14 cellular contexts compared by ENCODE assay signal in genomic region chr21:34417448-34418077, GRCh38. TPM values are rescaled to one million over a fixed set of nuclear protein-coding genes. Genes with fewer than 3 reads are reported as not detected.
DNase-seq lines count a peak whose midpoint lies in the region; ATAC-seq, FAIRE-seq and TF ChIP-seq lines count a peak whose summit lies in the region.
"Not testable (repeated sequence)": the region's sequence is repeated elsewhere in the genome, so short reads cannot be mapped to it uniquely, and the experiment has no call there.
"Had no signal": no experiment of that assay in that cellular context is flagged by ENCODE, and none has a peak within 500 bp of the region (broad histone marks: within the 10 kb centered on the region; RNA-seq: fewer than 3 reads in every experiment).

No MANE protein-coding gene starts in this region.

- not testable (repeated sequence) for H3K9me3 Mint-ChIP-seq in activated CD8-positive, alpha-beta memory T cell treated with anti-CD3 and anti-CD28 coated beads, Interleukin-2, amount 10 ng/mL, durations not matched to agents 7 days and 5 days (ENCODE audit: low read depth); activated naive CD4-positive, alpha-beta T cell treated with anti-CD3 and anti-CD28 coated beads, Interleukin-2, amount 50 U/mL, for 72 hours; central memory CD8-positive, alpha-beta T cell; natural killer cell treated with Interleukin-12 subunit alpha and Interleukin-12 subunit beta and Interleukin-15 and Interleukin-18, amount 100 ng/mL, for 72 hours; stimulated activated naive CD8-positive, alpha-beta T cell treated with anti-CD3 and anti-CD28 coated beads, Interleukin-15, amount 100 ng/mL, for 72 hours

- not testable (repeated sequence) for DNase-seq in GM12891 (ENCODE audit: insufficient read length, low spot score); activated CD8-positive, alpha-beta memory T cell treated with anti-CD3 and anti-CD28 coated beads, Interleukin-2, amount 10 ng/mL, durations not matched to agents 7 days and 5 days; activated naive CD4-positive, alpha-beta T cell treated with anti-CD3 and anti-CD28 coated beads, Interleukin-2, amount 50 U/mL, for 72 hours (ENCODE audit: low spot score in 2 of 2); central memory CD8-positive, alpha-beta T cell (ENCODE audit: low spot score in 2 of 2); natural killer cell treated with Interleukin-12 subunit alpha and Interleukin-12 subunit beta and Interleukin-15 and Interleukin-18, amount 100 ng/mL, for 72 hours (ENCODE audit: low spot score); stimulated activated naive CD8-positive, alpha-beta T cell treated with anti-CD3 and anti-CD28 coated beads, Interleukin-15, amount 100 ng/mL, for 72 hours

- not testable (repeated sequence) for H3K4me3 Mint-ChIP-seq in activated CD8-positive, alpha-beta memory T cell treated with anti-CD3 and anti-CD28 coated beads, Interleukin-2, amount 10 ng/mL, durations not matched to agents 7 days and 5 days; central memory CD8-positive, alpha-beta T cell; natural killer cell treated with Interleukin-12 subunit alpha and Interleukin-12 subunit beta and Interleukin-15 and Interleukin-18, amount 100 ng/mL, for 72 hours; stimulated activated naive CD8-positive, alpha-beta T cell treated with anti-CD3 and anti-CD28 coated beads, Interleukin-15, amount 100 ng/mL, for 72 hours

- peak; percentile 16 for FAIRE-seq in GM12891 (lab: Jason Lieb, UNC)

- not testable (repeated sequence) for H3K4me1 Mint-ChIP-seq in activated CD8-positive, alpha-beta memory T cell treated with anti-CD3 and anti-CD28 coated beads, Interleukin-2, amount 10 ng/mL, durations not matched to agents 7 days and 5 days; central memory CD8-positive, alpha-beta T cell; natural killer cell treated with Interleukin-12 subunit alpha and Interleukin-12 subunit beta and Interleukin-15 and Interleukin-18, amount 100 ng/mL, for 72 hours (ENCODE audit: low read depth in 2 of 2); stimulated activated naive CD8-positive, alpha-beta T cell treated with anti-CD3 and anti-CD28 coated beads, Interleukin-15, amount 100 ng/mL, for 72 hours

- not testable (repeated sequence) for H3K27ac Mint-ChIP-seq in activated CD8-positive, alpha-beta memory T cell treated with anti-CD3 and anti-CD28 coated beads, Interleukin-2, amount 10 ng/mL, durations not matched to agents 7 days and 5 days; activated naive CD4-positive, alpha-beta T cell treated with anti-CD3 and anti-CD28 coated beads, Interleukin-2, amount 50 U/mL, for 72 hours; central memory CD8-positive, alpha-beta T cell (ENCODE audit: low read depth); natural killer cell treated with Interleukin-12 subunit alpha and Interleukin-12 subunit beta and Interleukin-15 and Interleukin-18, amount 100 ng/mL, for 72 hours; stimulated activated naive CD8-positive, alpha-beta T cell treated with anti-CD3 and anti-CD28 coated beads, Interleukin-15, amount 100 ng/mL, for 72 hours

- not testable (repeated sequence) for H3K36me3 Mint-ChIP-seq in activated CD8-positive, alpha-beta memory T cell treated with anti-CD3 and anti-CD28 coated beads, Interleukin-2, amount 10 ng/mL, durations not matched to agents 7 days and 5 days; activated naive CD4-positive, alpha-beta T cell treated with anti-CD3 and anti-CD28 coated beads, Interleukin-2, amount 50 U/mL, for 72 hours; central memory CD8-positive, alpha-beta T cell (ENCODE audit: insufficient read depth); natural killer cell treated with Interleukin-12 subunit alpha and Interleukin-12 subunit beta and Interleukin-15 and Interleukin-18, amount 100 ng/mL, for 72 hours

- CTCF ChIA-PET in activated CD8-positive, alpha-beta memory T cell treated with anti-CD3 and anti-CD28 coated beads, Interleukin-2, amount 10 ng/mL, durations not matched to agents 7 days and 5 days (lab: Charles Lee): not testable (repeated sequence)

- H3K27me3 Mint-ChIP-seq in activated CD8-positive, alpha-beta memory T cell treated with anti-CD3 and anti-CD28 coated beads, Interleukin-2, amount 10 ng/mL, durations not matched to agents 7 days and 5 days; central memory CD8-positive, alpha-beta T cell; natural killer cell treated with Interleukin-12 subunit alpha and Interleukin-12 subunit beta and Interleukin-15 and Interleukin-18, amount 100 ng/mL, for 72 hours; stimulated activated naive CD8-positive, alpha-beta T cell treated with anti-CD3 and anti-CD28 coated beads, Interleukin-15, amount 100 ng/mL, for 72 hours: not testable (repeated sequence)

- TF ChIP-seq POLR2A in GM12891 (IDR thresholded peaks at IDR 0.05; ENCODE audit: low read depth, low read length): not testable (repeated sequence)

- peak; percentile 92 to 95 for ATAC-seq in activated CD4-positive, CD25-positive, alpha-beta regulatory T cell treated with anti-CD3 and anti-CD28 coated beads, Interleukin-2, amount 50 U/mL, for 24 hours
- ATAC-seq in activated CD8-positive, alpha-beta memory T cell treated with anti-CD3 and anti-CD28 coated beads, Interleukin-2, amount 10 ng/mL, durations not matched to agents 7 days and 5 days: peak; percentile 65
- peak; percentile 90 to 93 for ATAC-seq in activated naive CD4-positive, alpha-beta T cell treated with anti-CD3 and anti-CD28 coated beads, Interleukin-2, amount 50 U/mL, for 72 hours
- ATAC-seq in central memory CD8-positive, alpha-beta T cell (replicated peaks; ENCODE audit: extremely low read depth, poor library complexity, severe bottlenecking): peak; percentile 92
- peak; percentile 71 to 89 for ATAC-seq in natural killer cell treated with Interleukin-12 subunit alpha and Interleukin-12 subunit beta and Interleukin-15 and Interleukin-18, amount 100 ng/mL, for 72 hours
- ATAC-seq in stimulated activated naive CD8-positive, alpha-beta T cell treated with anti-CD3 and anti-CD28 coated beads, Interleukin-15, amount 100 ng/mL, for 72 hours: peak; percentile 98

RNA-seq across cellular contexts. Expression of gene SMIM34, which starts 6.2 kb away (rescaled TPM):
- polyA plus RNA-seq in GM12891 (2012; ENCODE audit: low read depth, missing spikeins): not detected
- not detected for total RNA-seq in activated CD8-positive, alpha-beta memory T cell treated with anti-CD3 and anti-CD28 coated beads, Interleukin-2, amount 10 ng/mL, durations not matched to agents 7 days and 5 days
- total RNA-seq in activated naive CD4-positive, alpha-beta T cell treated with anti-CD3 and anti-CD28 coated beads, Interleukin-2, amount 50 U/mL, for 72 hours: not detected
- not detected for total RNA-seq in natural killer cell treated with Interleukin-12 subunit alpha and Interleukin-12 subunit beta and Interleukin-15 and Interleukin-18, amount 100 ng/mL, for 72 hours
- total RNA-seq: A673; Calu3; CD4-positive, alpha-beta memory T cell; GM23248; H4 had no signal
- polyA plus RNA-seq: AG04450; CD14-positive monocyte; CD4-positive, alpha-beta memory T cell; GM23248 had no signal

RNA-seq across cellular contexts. Expression of gene SMIM11, which starts 42.3 kb away (rescaled TPM):
- 1.6 TPM for polyA plus RNA-seq in GM12891 (2012; ENCODE audit: low read depth, missing spikeins)
- total RNA-seq in activated CD8-positive, alpha-beta memory T cell treated with anti-CD3 and anti-CD28 coated beads, Interleukin-2, amount 10 ng/mL, durations not matched to agents 7 days and 5 days: 1 to 10 TPM; 3.4 to 6.7 TPM
- total RNA-seq in activated naive CD4-positive, alpha-beta T cell treated with anti-CD3 and anti-CD28 coated beads, Interleukin-2, amount 50 U/mL, for 72 hours: 10 to 100 TPM in 1 of 2 donors, 1 to 10 TPM in 1; 2.1 to 19.2 TPM
- total RNA-seq in natural killer cell treated with Interleukin-12 subunit alpha and Interleukin-12 subunit beta and Interleukin-15 and Interleukin-18, amount 100 ng/mL, for 72 hours: 10 to 100 TPM in 1 of 2 donors, 1 to 10 TPM in 1; 4.4 to 14.9 TPM

RNA-seq across cellular contexts. Expression of gene KCNE2, which starts 53.8 kb away (rescaled TPM):
- polyA plus RNA-seq in GM12891 (2012; ENCODE audit: low read depth, missing spikeins): 0.23 TPM
- not detected for total RNA-seq in activated CD8-positive, alpha-beta memory T cell treated with anti-CD3 and anti-CD28 coated beads, Interleukin-2, amount 10 ng/mL, durations not matched to agents 7 days and 5 days
- total RNA-seq in activated naive CD4-positive, alpha-beta T cell treated with anti-CD3 and anti-CD28 coated beads, Interleukin-2, amount 50 U/mL, for 72 hours: under 1 TPM in 1 of 2 donors, not detected in 1; 0.31 TPM
- total RNA-seq in natural killer cell treated with Interleukin-12 subunit alpha and Interleukin-12 subunit beta and Interleukin-15 and Interleukin-18, amount 100 ng/mL, for 72 hours: not detected
- total RNA-seq: Calu3; CD4-positive, alpha-beta memory T cell; GM23248; H4 had no signal
- polyA plus RNA-seq: AG04450 had no signal
